19 cellular contexts compared by ENCODE assay signal in genomic region chr4:20493761-20494353, GRCh38.
DNase-seq lines count a peak whose midpoint lies in the region; TF ChIP-seq lines count a peak whose summit lies in the region.
"Had no signal": no experiment of that assay in that cellular context is flagged by ENCODE, and none has a peak within 500 bp of the region (broad histone marks: within the 10 kb centered on the region; RNA-seq: fewer than 3 reads in every experiment).

No MANE protein-coding gene starts in this region.

- no peak overlapping the region for H3K27ac ChIP-seq in Karpas-422 (ENCODE audit: low read length)
- H3K27ac ChIP-seq: gastrocnemius medialis, HL-60 had no signal

- H3K4me2 ChIP-seq in Karpas-422 (ENCODE audit: low read depth, low read length, poor library complexity, severe bottlenecking), result no peak overlapping the region

- H3K36me3 ChIP-seq in Karpas-422 (ENCODE audit: insufficient read depth, low read length), result no peaks in the 10 kb centered on the region
- H3K36me3 ChIP-seq: gastrocnemius medialis had no signal

- no peak overlapping the region for H3K9ac ChIP-seq in Karpas-422 (ENCODE audit: low read length)

- no peaks in the 10 kb centered on the region for H3K9me2 ChIP-seq in Karpas-422 (replicated peaks; ENCODE audit: insufficient read depth, low read length)

- no peak overlapping the region for H2AFZ ChIP-seq in Karpas-422 (ENCODE audit: low read length)

- H3K9me3 ChIP-seq in Karpas-422 (ENCODE audit: low read length), result no peaks in the 10 kb centered on the region
- H3K9me3 ChIP-seq: gastrocnemius medialis had no signal

- no peaks in the 10 kb centered on the region for H4K20me1 ChIP-seq in Karpas-422 (ENCODE audit: insufficient read depth, low read depth, low read length)

- H3K4me1 ChIP-seq in Karpas-422 (ENCODE audit: low read length), result no peaks in the 10 kb centered on the region
- H3K4me1 ChIP-seq: gastrocnemius medialis had no signal

- no peak for TF ChIP-seq CTCF in fibroblast of pulmonary artery (IDR thresholded peaks at IDR 0.05; ENCODE audit: low read length, missing control alignments)

- H3K27me3 ChIP-seq in Karpas-422 (ENCODE audit: low read length), result 0 out of 2 replicates have a peak, but pooled peaks cover 4% of the 10 kb centered on the region
- H3K27me3 ChIP-seq: gastrocnemius medialis had no signal

- no peaks in the 10 kb centered on the region for H3K79me2 ChIP-seq in Karpas-422 (ENCODE audit: low read length)

- H3K4me3 ChIP-seq in fibroblast of pulmonary artery (replicated peaks; ENCODE audit: low read depth, low read length), result no peak overlapping the region
- H3K4me3 ChIP-seq in Karpas-422 (ENCODE audit: low read length), result no peak overlapping the region
- H3K4me3 ChIP-seq: gastrocnemius medialis had no signal

- DNase-seq in HCEC 1CT (peak; percentile 56), amniotic stem cell (lab: John Stamatoyannopoulos, UW) (peak; percentile 30), fibroblast of pulmonary artery (ENCODE audit: low read depth) (peak; percentile 31), renal cortical epithelial cell (ENCODE audit: low read depth) (peak; percentile 3), activated gamma-delta T cell treated with Interleukin-2 at 50 U/mL for 16 hours (no peak), NCI-H2227 (lab: John Stamatoyannopoulos, UW; ENCODE audit: unreplicated experiment) (no peak), C1 segment of cervical spinal cord (lab: John Stamatoyannopoulos, UW) (no peak), Karpas-422 (no peak)
- DNase-seq: activated CD4-positive, alpha-beta T cell treated with anti-CD3 and anti-CD28 coated beads, Interleukin-2, amount 10 ng/mL, durations not matched to agents 24 days and 14 days; activated CD8-positive, alpha-beta memory T cell treated with anti-CD3 and anti-CD28 coated beads, Interleukin-2, amount 50 U/mL, for 4 hours; cerebellar nuclear complex; DMS 273 treated with DMSO at 0.1 percent for 48 hours; effector memory CD4-positive, alpha-beta T cell; gastrocnemius medialis; left cardiac atrium; NCI-H1694 treated with DMSO at 0.1 percent for 48 hours; NCI-H446; SW 1271 had no signal

Comparison
In these comparisons a context has a peak if more than half of its experiments do, and no peak if none do; other contexts are left out.
1. DNase-seq: peak in HCEC 1CT (single experiment), amniotic stem cell (single experiment), fibroblast of pulmonary artery (single experiment) and renal cortical epithelial cell (single experiment); none in activated gamma-delta T cell treated with Interleukin-2 at 50 U/mL for 16 hours (single experiment), NCI-H2227 (single experiment), C1 segment of cervical spinal cord (0 of 14) and Karpas-422 (single experiment).